11 cellular contexts compared by ENCODE assay signal in genomic region chr2:233408366-233409285, GRCh38. TPM values are rescaled to one million over a fixed set of nuclear protein-coding genes. Genes with fewer than 3 reads are reported as not detected.
DNase-seq lines count a peak whose midpoint lies in the region; ATAC-seq and TF ChIP-seq lines count a peak whose summit lies in the region.
"Had no signal": no experiment of that assay in that cellular context is flagged by ENCODE, and none has a peak within 500 bp of the region (broad histone marks: within the 10 kb centered on the region; RNA-seq: fewer than 3 reads in every experiment).

No MANE protein-coding gene starts in this region.

- DNase-seq in heart right ventricle (no peak), cardiac septum (ENCODE audit: low spot score) (no peak), SJCRH30 (peak; percentile 35 to 61), left lung (no peak), upper lobe of right lung (no peak), GM10248 (ENCODE audit: extremely low spot score) (no peak)
- no peak for DNase-seq in activated CD4-positive, CD25-positive, alpha-beta regulatory T cell treated with anti-CD3 and anti-CD28 coated beads, Interleukin-2, amount 50 U/mL, for 72 hours
- DNase-seq: activated effector memory CD4-positive, alpha-beta T cell treated with Interleukin-2 at 50 U/mL for 16 hours; NCI-H2227 treated with DMSO at 0.1 percent for 48 hours had no signal

- POLR2A ChIA-PET in GM10248 (lab: Yijun Ruan, JAX) = no interaction called here

- TF ChIP-seq CTCF in heart right ventricle (IDR thresholded peaks at IDR 0.05) = no peak
- TF ChIP-seq CTCF in left lung (IDR thresholded peaks at IDR 0.05) = no peak
- no peak for TF ChIP-seq CTCF in upper lobe of right lung (IDR thresholded peaks at IDR 0.05)
- TF ChIP-seq CTCF in GM10248 (IDR thresholded peaks at IDR 0.05; ENCODE audit: control extremely low read depth, extremely low read depth, low read depth, missing control alignments) = no peak

- no peaks in the 10 kb centered on the region for H3K27me3 ChIP-seq in heart right ventricle
- no peaks in the 10 kb centered on the region for H3K27me3 ChIP-seq in SJCRH30
- H3K27me3 ChIP-seq in left lung = no peaks in the 10 kb centered on the region
- no peaks in the 10 kb centered on the region for H3K27me3 ChIP-seq in upper lobe of right lung

- H3K36me3 ChIP-seq in heart right ventricle (peaks cover 0 to 13% (median 0%) of the 10 kb centered on the region in 9 donors), SJCRH30 (peaks cover 4% of the 10 kb centered on the region; the same call in 1 of the 2 replicates), left lung (peaks cover 0 to 8% of the 10 kb centered on the region in 2 donors), upper lobe of right lung (no peaks in the 10 kb centered on the region)

- ATAC-seq in heart right ventricle = peak in 1 of 8 donors; percentile 8
- peak; percentile 13 for ATAC-seq in left lung
- peak; percentile 33 for ATAC-seq in upper lobe of right lung
- ATAC-seq in GM18517 (IDR thresholded peaks at IDR 0.05; ENCODE audit: unreplicated experiment) = no peak
- ATAC-seq: HCT116 had no signal

- H3K4me1 ChIP-seq in heart right ventricle (peaks cover 0 to 44% (median 30%) of the 10 kb centered on the region in 9 donors), SJCRH30 (peaks cover 3% of the 10 kb centered on the region; the same call in 1 of the 2 replicates), left lung (peaks cover 4 to 28% of the 10 kb centered on the region in 2 donors), upper lobe of right lung (peaks cover 26% of the 10 kb centered on the region)

- 83 to 86% methylated on average over 9 of the region's 9 CpGs for WGBS in heart right ventricle, 2 donors

- CTCF ChIA-PET in GM10248 (lab: Yijun Ruan, JAX) = interaction anchor here (1.0 to 10.6 kb wide), 4 partner anchors 11 to 37 kb away, joined by 3 to 138 read pairs (median 64); no protein-coding TSS in a partner anchor

- H3K9me3 ChIP-seq in heart right ventricle = peaks cover 0 to 22% (median 5%) of the 10 kb centered on the region in 11 donors
- H3K9me3 ChIP-seq in SJCRH30 (replicated peaks) = peaks cover 12% of the 10 kb centered on the region
- peaks cover 0 to 19% of the 10 kb centered on the region in 2 donors for H3K9me3 ChIP-seq in left lung
- H3K9me3 ChIP-seq in upper lobe of right lung = no peaks in the 10 kb centered on the region

- no peak overlapping the region for H3K4me3 ChIP-seq in heart right ventricle
- H3K4me3 ChIP-seq in SJCRH30 = no peak overlapping the region
- no peak overlapping the region for H3K4me3 ChIP-seq in left lung
- no peak overlapping the region for H3K4me3 ChIP-seq in upper lobe of right lung

- H3K27ac ChIP-seq in heart right ventricle = peak overlapping the region in 7 of 10 donors; percentile 3 to 63 (median 42)
- no peak overlapping the region for H3K27ac ChIP-seq in SJCRH30
- H3K27ac ChIP-seq in left lung = peak overlapping the region in 1 of 2 donors; percentile 34
- no peak overlapping the region for H3K27ac ChIP-seq in upper lobe of right lung

- intact Hi-C loops in heart right ventricle (cut with DNase I) = loop anchor here in 2 of 10 donors (5.0 kb wide), 1 partner anchor 34 kb away; no protein-coding TSS in a partner anchor
- intact Hi-C loops in cardiac septum (cut with DNase I) = loop anchor here (2.0 kb wide), 1 partner anchor 22 kb away; no protein-coding TSS in a partner anchor
- intact Hi-C loops in left lung (cut with DNase I) = no loop called here
- intact Hi-C loops in upper lobe of right lung (cut with DNase I) = no loop called here

RNA-seq across cellular contexts. Expression of gene DGKD, which starts 54.3 kb away (rescaled TPM):
- total RNA-seq in heart right ventricle = 10 to 100 TPM; 26.8 to 79.5 (median 44.7) TPM
- polyA plus RNA-seq in heart right ventricle = 10 to 100 TPM; 35.6 to 62.5 TPM
- 100 TPM for total RNA-seq in cardiac septum
- 21.6 and 28.2 TPM in 2 replicates for total RNA-seq in SJCRH30 (2014; rRNA removed; shearing (Covaris generic))
- 10 to 100 TPM; 87.7 to 98.0 TPM for total RNA-seq in left lung
- total RNA-seq in upper lobe of right lung = 86.7 TPM

Comparison
In these comparisons a context has a peak if more than half of its experiments do, and no peak if none do; other contexts are left out.
1. DNase-seq: peak in SJCRH30 (2 of 2); none in heart right ventricle (0 of 2), cardiac septum (single experiment), left lung (0 of 2), upper lobe of right lung (single experiment), GM10248 (single experiment) and activated CD4-positive, CD25-positive, alpha-beta regulatory T cell treated with anti-CD3 and anti-CD28 coated beads, Interleukin-2, amount 50 U/mL, for 72 hours (single experiment).
2. H3K27ac ChIP-seq: peak in heart right ventricle (7 of 10); none in SJCRH30 (single experiment) and upper lobe of right lung (single experiment).